8 cellular contexts compared by ENCODE assay signal in the genomic region with DNA sequence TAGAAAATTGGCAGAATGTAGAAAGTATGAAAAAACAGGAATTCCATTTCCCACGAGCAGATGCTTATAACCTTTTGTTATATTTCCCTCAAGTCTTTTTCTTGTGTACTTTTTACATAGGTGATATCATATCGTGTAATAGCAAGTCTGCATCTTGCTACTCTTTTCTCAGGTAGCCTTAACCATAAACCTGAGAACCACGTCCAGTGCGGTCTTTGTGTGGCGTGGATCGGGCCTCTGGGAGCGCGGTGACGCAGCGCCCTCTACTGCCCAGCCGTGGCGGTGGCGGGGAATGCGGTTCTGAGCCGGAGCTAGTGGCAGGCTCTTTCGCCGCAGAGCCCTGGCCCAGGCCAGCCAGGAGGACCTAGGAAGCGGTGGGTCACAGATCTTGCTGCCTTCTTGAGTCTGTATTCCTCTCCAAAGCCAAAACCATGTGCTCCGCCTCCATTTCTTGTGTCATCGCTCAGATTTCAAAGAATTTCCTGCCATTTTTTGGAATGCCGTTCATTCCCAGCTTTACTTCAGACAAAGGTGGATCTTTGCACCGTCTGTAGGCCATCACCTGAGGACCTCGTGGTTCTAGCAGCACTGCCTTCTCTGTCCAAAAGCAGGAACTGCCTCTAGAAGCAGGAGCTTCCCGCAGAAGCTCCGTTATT.
DNase-seq lines count a peak whose midpoint lies in the region; FAIRE-seq and TF ChIP-seq lines count a peak whose summit lies in the region.

No MANE protein-coding gene starts in this region.

- H3K14ac ChIP-seq in neuronal stem cell (ENCODE audit: low read length): no peak overlapping the region

- no peak overlapping the region for H4K91ac ChIP-seq in neuronal stem cell (ENCODE audit: low read depth, low read length, poor library complexity)

- H3K18ac ChIP-seq in neuronal stem cell (ENCODE audit: low read length): no peak overlapping the region

- no peak overlapping the region for H3K23ac ChIP-seq in neuronal stem cell (ENCODE audit: low read depth, low read length, poor library complexity)

- no peak overlapping the region for H4K8ac ChIP-seq in neuronal stem cell (ENCODE audit: low read depth, low read length)

- no peak overlapping the region for H2BK12ac ChIP-seq in neuronal stem cell (ENCODE audit: low read length)

- H3K79me1 ChIP-seq in neuronal stem cell (ENCODE audit: low read depth, low read length): no peaks in the 10 kb centered on the region

- peaks cover 2% of the 10 kb centered on the region for H3K36me3 Mint-ChIP-seq in activated T-helper 1 cell treated with anti-CD3 and anti-CD28 coated beads, Interleukin-12 subunit alpha, Interleukin-12 subunit beta, Interleukin-2, Interleukin-4 antibody, amounts not matched to agents 30 ng/mL and 10 ng/mL and 1 ng/mL, durations not matched to agents 14 hours and 24 hours and 36 hours (ENCODE audit: low read depth)

- H2AFZ ChIP-seq in neuronal stem cell (ENCODE audit: low read length): no peak overlapping the region

- no peak overlapping the region for H2AK5ac ChIP-seq in neuronal stem cell (ENCODE audit: low read depth, low read length)

- peak overlapping the region in 2 of 4 donors; percentile 20 to 38 for H3K27ac ChIP-seq in Peyer's patch
- no peak overlapping the region for H3K27ac ChIP-seq in neuronal stem cell (replicated peaks; ENCODE audit: low read length)

- no peak overlapping the region for H2BK15ac ChIP-seq in neuronal stem cell (ENCODE audit: low read length)

- peaks cover 0 to 4% (median 0%) of the 10 kb centered on the region in 4 donors for H3K4me1 ChIP-seq in Peyer's patch
- peaks cover 0 to 7% of the 10 kb centered on the region in 2 donors for H3K4me1 ChIP-seq in neuronal stem cell (ENCODE audit: control insufficient read depth in 2 of 2, insufficient read depth in 1 of 2, low read depth in 1 of 2, low read length in 2 of 2)

- no CpG with 5 or more reads among the region's 25 CpGs for WGBS in neuronal stem cell (ENCODE audit: extremely low coverage in 2 of 2, insufficient read length in 2 of 2, insufficient replicate concordance in 1 of 2), 2 donors

- TF ChIP-seq POLR2A in H54 (IDR thresholded peaks at IDR 0.05; ENCODE audit: low read depth, low read length) (no peak), Peyer's patch (IDR thresholded peaks at IDR 0.05) (no peak)

- H2BK120ac ChIP-seq in neuronal stem cell (ENCODE audit: low read depth, low read length): no peak overlapping the region

- H3K9me3 ChIP-seq in Peyer's patch: no peaks in the 10 kb centered on the region
- no peaks in the 10 kb centered on the region for H3K9me3 ChIP-seq in neuronal stem cell (replicated peaks in 1 of 2; ENCODE audit: control insufficient read depth in 2 of 2, insufficient read depth in 1 of 2, low read depth in 1 of 2, low read length in 2 of 2)

- FAIRE-seq in H54 (lab: Jason Lieb, UNC): peak; percentile 38

- H3K4me1 Mint-ChIP-seq in activated T-helper 1 cell treated with anti-CD3 and anti-CD28 coated beads, Interleukin-12 subunit alpha, Interleukin-12 subunit beta, Interleukin-2, Interleukin-4 antibody, amounts not matched to agents 30 ng/mL and 10 ng/mL and 1 ng/mL, durations not matched to agents 14 hours and 24 hours and 36 hours (ENCODE audit: low read depth): peaks cover 64% of the 10 kb centered on the region

- no peak overlapping the region for H3K4ac ChIP-seq in neuronal stem cell (ENCODE audit: low read length)

- peak overlapping the region; percentile 19 for H3K4me3 Mint-ChIP-seq in activated T-helper 1 cell treated with anti-CD3 and anti-CD28 coated beads, Interleukin-12 subunit alpha, Interleukin-12 subunit beta, Interleukin-2, Interleukin-4 antibody, amounts not matched to agents 30 ng/mL and 10 ng/mL and 1 ng/mL, durations not matched to agents 14 hours and 24 hours and 36 hours

- peaks cover 15% of the 10 kb centered on the region for H3K27me3 Mint-ChIP-seq in activated T-helper 1 cell treated with anti-CD3 and anti-CD28 coated beads, Interleukin-12 subunit alpha, Interleukin-12 subunit beta, Interleukin-2, Interleukin-4 antibody, amounts not matched to agents 30 ng/mL and 10 ng/mL and 1 ng/mL, durations not matched to agents 14 hours and 24 hours and 36 hours (ENCODE audit: insufficient read depth)

- H3K9ac ChIP-seq in neuronal stem cell (ENCODE audit: low read depth, low read length, poor library complexity): no peak overlapping the region

- no peak overlapping the region for H2BK5ac ChIP-seq in neuronal stem cell (ENCODE audit: low read length)

- DNase-seq in AG08396 (ENCODE audit: low spot score) (peak; percentile 86), H54 (ENCODE audit: insufficient read length, low spot score) (peak; percentile 84), Peyer's patch (peak; percentile 64 to 91 (median 88)), fibroblast of the aortic adventitia (ENCODE audit: low read depth) (peak; percentile 59), neuronal stem cell (ENCODE audit: low spot score) (peak; percentile 61), stromal cell of bone marrow (ENCODE audit: low read depth) (peak; percentile 30), DMS79 treated with DMSO at 0.1 percent for 48 hours (lab: John Stamatoyannopoulos, UW) (no peak)
- peak; percentile 67 for DNase-seq in activated T-helper 1 cell treated with anti-CD3 and anti-CD28 coated beads, Interleukin-12 subunit alpha, Interleukin-12 subunit beta, Interleukin-2, Interleukin-4 antibody, amounts not matched to agents 30 ng/mL and 10 ng/mL and 1 ng/mL, durations not matched to agents 14 hours and 24 hours and 36 hours (ENCODE audit: low spot score)

- no peak overlapping the region for H3K27ac Mint-ChIP-seq in activated T-helper 1 cell treated with anti-CD3 and anti-CD28 coated beads, Interleukin-12 subunit alpha, Interleukin-12 subunit beta, Interleukin-2, Interleukin-4 antibody, amounts not matched to agents 30 ng/mL and 10 ng/mL and 1 ng/mL, durations not matched to agents 14 hours and 24 hours and 36 hours

- H3K4me3 ChIP-seq in Peyer's patch (no peak overlapping the region), fibroblast of the aortic adventitia (ENCODE audit: low read depth, low read length) (no peak overlapping the region), neuronal stem cell (ENCODE audit: low read length in 2 of 2) (no peak overlapping the region)

- H3K4me2 ChIP-seq in neuronal stem cell (ENCODE audit: insufficient read depth, low read length, poor library complexity, severe bottlenecking): no peak overlapping the region

- peaks cover 0 to 20% (median 0%) of the 10 kb centered on the region in 3 donors for H3K36me3 ChIP-seq in Peyer's patch
- H3K36me3 ChIP-seq in neuronal stem cell (replicated peaks in 1 of 2; ENCODE audit: control insufficient read depth in 2 of 2, insufficient read depth in 2 of 2, low read length in 2 of 2): peaks cover 18 to 70% of the 10 kb centered on the region in 2 donors

- TF ChIP-seq CTCF in Peyer's patch (IDR thresholded peaks at IDR 0.05) (peak; percentile 70 to 97 (median 96)), fibroblast of the aortic adventitia (IDR thresholded peaks at IDR 0.05; ENCODE audit: insufficient read depth, low read length) (peak; percentile 98)

- H3K27me3 ChIP-seq in Peyer's patch: no peaks in the 10 kb centered on the region
- no peaks in the 10 kb centered on the region for H3K27me3 ChIP-seq in neuronal stem cell (ENCODE audit: control insufficient read depth in 3 of 3, insufficient read depth in 3 of 3, low read depth in 1 of 3, low read length in 3 of 3)

- H3K9me3 Mint-ChIP-seq in activated T-helper 1 cell treated with anti-CD3 and anti-CD28 coated beads, Interleukin-12 subunit alpha, Interleukin-12 subunit beta, Interleukin-2, Interleukin-4 antibody, amounts not matched to agents 30 ng/mL and 10 ng/mL and 1 ng/mL, durations not matched to agents 14 hours and 24 hours and 36 hours: no peaks in the 10 kb centered on the region

- intact Hi-C loops in activated T-helper 1 cell treated with anti-CD3 and anti-CD28 coated beads, Interleukin-12 subunit alpha, Interleukin-12 subunit beta, Interleukin-2, Interleukin-4 antibody, amounts not matched to agents 30 ng/mL and 10 ng/mL and 1 ng/mL, durations not matched to agents 14 hours and 24 hours and 36 hours (cut with micrococcal nuclease): loop anchor here (1.0 to 10.0 kb wide), 5 partner anchors 96 to 990 kb away; no protein-coding TSS in a partner anchor
